In genomic region chr10:17882557-17882956, GRCh38 we compare ENCODE assay signal across 18 cellular contexts.
A peak's percentile ranks its signal among the peaks of the same experiment; 100 is the strongest.
DNase-seq lines count a peak whose midpoint lies in the region; ATAC-seq and TF ChIP-seq lines count a peak whose summit lies in the region.
"Had no signal": no experiment of that assay in that cellular context is flagged by ENCODE, and none has a peak within 500 bp of the region (broad histone marks: within the 10 kb centered on the region; RNA-seq: fewer than 3 reads in every experiment).

No MANE protein-coding gene starts in this region.

- H3K27me3 ChIP-seq in thoracic aorta (replicated peaks; ENCODE audit: insufficient read depth) = no peaks in the 10 kb centered on the region
- H3K27me3 ChIP-seq: colonic mucosa, sigmoid colon had no signal

- no peaks in the 10 kb centered on the region for H3K27me3 Mint-ChIP-seq in endothelial cell (ENCODE audit: unreplicated experiment)
- H3K27me3 Mint-ChIP-seq in activated CD8-positive, alpha-beta memory T cell treated with anti-CD3 and anti-CD28 coated beads, Interleukin-2, amount 10 ng/mL, durations not matched to agents 7 days and 5 days = no peaks in the 10 kb centered on the region

- H3K27ac Mint-ChIP-seq in endothelial cell (ENCODE audit: unreplicated experiment) = no peak overlapping the region
- H3K27ac Mint-ChIP-seq in activated CD8-positive, alpha-beta memory T cell treated with anti-CD3 and anti-CD28 coated beads, Interleukin-2, amount 10 ng/mL, durations not matched to agents 7 days and 5 days = no peak overlapping the region

- intact Hi-C loops in Right ventricle myocardium superior (cut with DNase I) (no loop called here), left cardiac atrium (cut with DNase I) (no loop called here)

- H3K36me3 Mint-ChIP-seq in endothelial cell (ENCODE audit: low read depth, unreplicated experiment) = peaks cover 28% of the 10 kb centered on the region
- no peaks in the 10 kb centered on the region for H3K36me3 Mint-ChIP-seq in activated CD8-positive, alpha-beta memory T cell treated with anti-CD3 and anti-CD28 coated beads, Interleukin-2, amount 10 ng/mL, durations not matched to agents 7 days and 5 days

- no peaks in the 10 kb centered on the region for H3K4me1 Mint-ChIP-seq in endothelial cell (ENCODE audit: unreplicated experiment)
- H3K4me1 Mint-ChIP-seq in activated CD8-positive, alpha-beta memory T cell treated with anti-CD3 and anti-CD28 coated beads, Interleukin-2, amount 10 ng/mL, durations not matched to agents 7 days and 5 days = no peaks in the 10 kb centered on the region

- no peak overlapping the region for H3K4me3 ChIP-seq in thoracic aorta
- H3K4me3 ChIP-seq: colonic mucosa, sigmoid colon had no signal

- ATAC-seq in Right ventricle myocardium superior (ENCODE audit: poor library complexity) (peak; percentile 41), left cardiac atrium (no peak), left lobe of liver (peak; percentile 81), thoracic aorta (ENCODE audit: insufficient number of reproducible peaks, low FRiP score, low read depth) (no peak), HG03521 (IDR thresholded peaks at IDR 0.05; ENCODE audit: unreplicated experiment) (no peak)
- ATAC-seq in activated CD8-positive, alpha-beta memory T cell treated with anti-CD3 and anti-CD28 coated beads, Interleukin-2, amount 10 ng/mL, durations not matched to agents 7 days and 5 days = no peak
- ATAC-seq: stimulated activated naive CD8-positive, alpha-beta T cell treated with anti-CD3 and anti-CD28 coated beads, Interleukin-15, Interleukin-2, amounts not matched to agents 100 U/mL and 50 U/mL, for 24 hours had no signal

- H3K27ac ChIP-seq in thoracic aorta = peak overlapping the region; percentile 13 to 49
- H3K27ac ChIP-seq: colonic mucosa, RWPE1 had no signal

- H3K36me3 ChIP-seq in thoracic aorta = no peaks in the 10 kb centered on the region
- H3K36me3 ChIP-seq: colonic mucosa, sigmoid colon had no signal

- DNase-seq in Right ventricle myocardium superior (no peak), left cardiac atrium (no peak), endothelial cell (ENCODE audit: low spot score) (no peak), left lobe of liver (ENCODE audit: low spot score) (no peak), thoracic aorta (ENCODE audit: low spot score) (no peak)
- no peak for DNase-seq in stimulated activated CD4-positive, alpha-beta T cell treated with anti-CD3 and anti-CD28 coated beads, Interleukin-2, amount 100 ng/mL, for 48 hours
- no peak for DNase-seq in activated CD8-positive, alpha-beta memory T cell treated with anti-CD3 and anti-CD28 coated beads, Interleukin-2, amount 10 ng/mL, durations not matched to agents 7 days and 5 days
- DNase-seq: activated CD4-positive, alpha-beta T cell treated with anti-CD3 and anti-CD28 coated beads for 1 hour; colonic mucosa; glutamatergic neuron; KBM-7; NCI-H2029 treated with DMSO at 0.1 percent for 48 hours; NCI-H524 treated with DMSO at 0.1 percent for 48 hours; sigmoid colon; stimulated activated CD4-positive, alpha-beta T cell treated with anti-CD3 and anti-CD28 coated beads, Interleukin-2, amount 100 ng/mL, for 24 hours; stimulated activated naive CD8-positive, alpha-beta T cell treated with anti-CD3 and anti-CD28 coated beads, Interleukin-15, Interleukin-2, amounts not matched to agents 100 U/mL and 50 U/mL, for 24 hours had no signal

- TF ChIP-seq CTCF in endothelial cell (IDR thresholded peaks at IDR 0.05; ENCODE audit: unreplicated experiment) (no peak), thoracic aorta (IDR thresholded peaks at IDR 0.05) (no peak)

- no peaks in the 10 kb centered on the region for H3K9me3 ChIP-seq in thoracic aorta
- H3K9me3 ChIP-seq: colonic mucosa, sigmoid colon had no signal

- H3K4me3 Mint-ChIP-seq in endothelial cell (ENCODE audit: unreplicated experiment) = peak overlapping the region; percentile 31
- H3K4me3 Mint-ChIP-seq in activated CD8-positive, alpha-beta memory T cell treated with anti-CD3 and anti-CD28 coated beads, Interleukin-2, amount 10 ng/mL, durations not matched to agents 7 days and 5 days = no peak overlapping the region

- peaks cover 0 to 19% of the 10 kb centered on the region in 2 donors for H3K4me1 ChIP-seq in thoracic aorta (ENCODE audit: control insufficient read depth in 1 of 2, low read depth in 2 of 2)
- H3K4me1 ChIP-seq: colonic mucosa, sigmoid colon had no signal

- H3K9me3 Mint-ChIP-seq in endothelial cell (ENCODE audit: unreplicated experiment) = no peaks in the 10 kb centered on the region
- H3K9me3 Mint-ChIP-seq in activated CD8-positive, alpha-beta memory T cell treated with anti-CD3 and anti-CD28 coated beads, Interleukin-2, amount 10 ng/mL, durations not matched to agents 7 days and 5 days (ENCODE audit: low read depth) = peaks cover 2% of the 10 kb centered on the region

- CTCF ChIA-PET in activated CD8-positive, alpha-beta memory T cell treated with anti-CD3 and anti-CD28 coated beads, Interleukin-2, amount 10 ng/mL, durations not matched to agents 7 days and 5 days (lab: Charles Lee) = no interaction called here

Comparison
In these comparisons a context has a peak if more than half of its experiments do, and no peak if none do; other contexts are left out.
1. ATAC-seq: peak in Right ventricle myocardium superior (single experiment) and left lobe of liver (single experiment); none in left cardiac atrium (0 of 2), thoracic aorta (single experiment), HG03521 (single experiment) and activated CD8-positive, alpha-beta memory T cell treated with anti-CD3 and anti-CD28 coated beads, Interleukin-2, amount 10 ng/mL, durations not matched to agents 7 days and 5 days (single experiment).